9 cellular contexts compared by ENCODE assay signal in genomic region chr9:27108981-27109541, GRCh38. TPM values are rescaled to one million over a fixed set of nuclear protein-coding genes. Genes with fewer than 3 reads are reported as not detected.
DNase-seq lines count a peak whose midpoint lies in the region; ATAC-seq and TF ChIP-seq lines count a peak whose summit lies in the region.
"Had no signal": no experiment of that assay in that cellular context is flagged by ENCODE, and none has a peak within 500 bp of the region (broad histone marks: within the 10 kb centered on the region; RNA-seq: fewer than 3 reads in every experiment).

TEK (plus strand) TSS chr9:27109225; CDS start chr9:27109591, 366 bp downstream.

- H3K27ac ChIP-seq in breast epithelium (peak within 1 kb of the TSS in 1 of 2 donors; percentile 55), uterus (peak within 1 kb of the TSS; percentile 19 to 72)

- H3K27ac Mint-ChIP-seq in MCF 10A (ENCODE audit: low read depth, unreplicated experiment) (no peak within 1 kb of the TSS), nephron (peak within 1 kb of the TSS; percentile 47 to 69 (median 58)), progenitor cell of endocrine pancreas (no peak within 1 kb of the TSS)
- H3K27ac Mint-ChIP-seq: dendritic cell treated with granulocyte-macrophage colony-stimulating factor and Interleukin-4, amounts not matched to agents 40 ng/mL and 50 ng/mL, for 4 days had no signal

- POLR2A ChIA-PET in MCF 10A (lab: Yijun Ruan, JAX), result no interaction called here

- H3K9me3 Mint-ChIP-seq in MCF 10A (ENCODE audit: unreplicated experiment) (no peaks in the 10 kb centered on the region), nephron (no peaks in the 10 kb centered on the region), progenitor cell of endocrine pancreas (ENCODE audit: low read depth) (no peaks in the 10 kb centered on the region)
- H3K9me3 Mint-ChIP-seq: dendritic cell treated with granulocyte-macrophage colony-stimulating factor and Interleukin-4, amounts not matched to agents 40 ng/mL and 50 ng/mL, for 4 days had no signal

- no peaks in the 10 kb centered on the region for H3K27me3 Mint-ChIP-seq in MCF 10A (ENCODE audit: insufficient read depth, unreplicated experiment)
- no peaks in the 10 kb centered on the region for H3K27me3 Mint-ChIP-seq in nephron (ENCODE audit: low read depth)
- H3K27me3 Mint-ChIP-seq in progenitor cell of endocrine pancreas, result no peaks in the 10 kb centered on the region
- H3K27me3 Mint-ChIP-seq: dendritic cell treated with granulocyte-macrophage colony-stimulating factor and Interleukin-4, amounts not matched to agents 40 ng/mL and 50 ng/mL, for 4 days had no signal

- H3K4me3 ChIP-seq in breast epithelium, result peak within 1 kb of the TSS; percentile 15 to 54 (median 27)
- H3K4me3 ChIP-seq in uterus, result peak within 1 kb of the TSS; percentile 1 to 9
- no peak within 1 kb of the TSS for H3K4me3 ChIP-seq in HAP-1

- no peak for TF ChIP-seq CTCF in breast epithelium (IDR thresholded peaks at IDR 0.05)
- TF ChIP-seq CTCF in MCF 10A (IDR thresholded peaks at IDR 0.05; ENCODE audit: unreplicated experiment), result no peak
- no peak for TF ChIP-seq CTCF in nephron (IDR thresholded peaks at IDR 0.05; ENCODE audit: unreplicated experiment in 3 of 3)
- TF ChIP-seq CTCF in uterus (IDR thresholded peaks at IDR 0.05), result no peak
- TF ChIP-seq CTCF in progenitor cell of endocrine pancreas (IDR thresholded peaks at IDR 0.05; ENCODE audit: unreplicated experiment), result no peak

- H3K4me1 Mint-ChIP-seq in MCF 10A (ENCODE audit: insufficient read depth, unreplicated experiment) (no peaks in the 10 kb centered on the region), nephron (peaks cover 6% of the 10 kb centered on the region), progenitor cell of endocrine pancreas (ENCODE audit: low read depth) (peaks cover 8% of the 10 kb centered on the region)

- peak; percentile 37 for ATAC-seq in Right ventricle myocardium inferior

- peaks cover 4% of the 10 kb centered on the region for H3K36me3 Mint-ChIP-seq in MCF 10A (ENCODE audit: insufficient read depth, unreplicated experiment)
- H3K36me3 Mint-ChIP-seq in nephron (ENCODE audit: low read depth), result no peaks in the 10 kb centered on the region
- H3K36me3 Mint-ChIP-seq in progenitor cell of endocrine pancreas (ENCODE audit: insufficient read depth), result no peaks in the 10 kb centered on the region

- H3K36me3 ChIP-seq in breast epithelium (no peaks in the 10 kb centered on the region), uterus (no peaks in the 10 kb centered on the region), HAP-1 (replicated peaks) (no peaks in the 10 kb centered on the region)

- BruUV-seq in MCF 10A (replicated peaks; lab: Mats Ljungman, UMichigan), result no TSS peak

- no peak for TF ChIP-seq POLR2A in breast epithelium (IDR thresholded peaks at IDR 0.05)
- peak in 1 of 2 donors; percentile 33 for TF ChIP-seq POLR2A in uterus (IDR thresholded peaks at IDR 0.05)

- H3K4me1 ChIP-seq in breast epithelium, result no peaks in the 10 kb centered on the region
- no peaks in the 10 kb centered on the region for H3K4me1 ChIP-seq in uterus
- H3K4me1 ChIP-seq in HAP-1, result no peaks in the 10 kb centered on the region

- intact Hi-C loops in breast epithelium (cut with DNase I; ENCODE audit: low total_unique reads) (no loop called here), MCF 10A (cut with micrococcal nuclease) (no loop called here), Right ventricle myocardium inferior (cut with DNase I) (no loop called here), uterus (cut with DNase I; ENCODE audit: low total_unique reads) (no loop called here)

- H3K9me3 ChIP-seq in breast epithelium (no peaks in the 10 kb centered on the region), uterus (no peaks in the 10 kb centered on the region), HAP-1 (no peaks in the 10 kb centered on the region)

- no peak for DNase-seq in breast epithelium (ENCODE audit: low spot score in 2 of 2)
- no peak for DNase-seq in MCF 10A (ENCODE audit: unreplicated experiment)
- DNase-seq in Right ventricle myocardium inferior (ENCODE audit: missing footprints), result no peak
- no peak for DNase-seq in uterus
- DNase-seq in DMS153 treated with DMSO at 0.1 percent for 48 hours (lab: John Stamatoyannopoulos, UW; ENCODE audit: unreplicated experiment), result no peak
- no peak for DNase-seq in progenitor cell of endocrine pancreas (ENCODE audit: low spot score, unreplicated experiment)
- no peak for DNase-seq in HAP-1 (ENCODE audit: low spot score in 2 of 2)

- in situ Hi-C loops in HAP-1 (cut with MboI; ENCODE audit: low sequenced_read_pairs), result no loop called here

- H3K4me3 Mint-ChIP-seq in MCF 10A (ENCODE audit: unreplicated experiment) (no peak within 1 kb of the TSS), nephron (peak within 1 kb of the TSS; percentile 62 to 78 (median 76)), progenitor cell of endocrine pancreas (ENCODE audit: low read depth) (no peak within 1 kb of the TSS)
- H3K4me3 Mint-ChIP-seq: dendritic cell treated with granulocyte-macrophage colony-stimulating factor and Interleukin-4, amounts not matched to agents 40 ng/mL and 50 ng/mL, for 4 days had no signal

- CTCF ChIA-PET in MCF 10A (lab: Yijun Ruan, JAX), result no interaction called here

- H3K27me3 ChIP-seq in breast epithelium (no peaks in the 10 kb centered on the region), uterus (no peaks in the 10 kb centered on the region), HAP-1 (ENCODE audit: low read depth) (no peaks in the 10 kb centered on the region)

RNA-seq across cellular contexts. Expression of gene TEK, which starts in this region (rescaled TPM):
- total RNA-seq in breast epithelium, result 10 to 100 TPM in 2 of 3 donors, 1 to 10 TPM in 1; 5.9 to 15.2 (median 14.4) TPM
- total RNA-seq in MCF 10A (2022), result 0.71 and 0.91 TPM in 2 replicates
- 21.1 TPM for total RNA-seq in Right ventricle myocardium inferior
- total RNA-seq in uterus, result 10 to 100 TPM; 13.5 to 61.3 (median 34.2) TPM
- total RNA-seq in progenitor cell of endocrine pancreas, result not detected in 2 replicates

Comparison
In these comparisons a context has a peak if more than half of its experiments do, and no peak if none do; other contexts are left out.
1. H3K27ac Mint-ChIP-seq: peak in nephron (3 of 3); none in MCF 10A (single experiment) and progenitor cell of endocrine pancreas (single experiment).
2. H3K4me3 Mint-ChIP-seq: peak in nephron (3 of 3); none in MCF 10A (single experiment) and progenitor cell of endocrine pancreas (single experiment).